In the genomic region with DNA sequence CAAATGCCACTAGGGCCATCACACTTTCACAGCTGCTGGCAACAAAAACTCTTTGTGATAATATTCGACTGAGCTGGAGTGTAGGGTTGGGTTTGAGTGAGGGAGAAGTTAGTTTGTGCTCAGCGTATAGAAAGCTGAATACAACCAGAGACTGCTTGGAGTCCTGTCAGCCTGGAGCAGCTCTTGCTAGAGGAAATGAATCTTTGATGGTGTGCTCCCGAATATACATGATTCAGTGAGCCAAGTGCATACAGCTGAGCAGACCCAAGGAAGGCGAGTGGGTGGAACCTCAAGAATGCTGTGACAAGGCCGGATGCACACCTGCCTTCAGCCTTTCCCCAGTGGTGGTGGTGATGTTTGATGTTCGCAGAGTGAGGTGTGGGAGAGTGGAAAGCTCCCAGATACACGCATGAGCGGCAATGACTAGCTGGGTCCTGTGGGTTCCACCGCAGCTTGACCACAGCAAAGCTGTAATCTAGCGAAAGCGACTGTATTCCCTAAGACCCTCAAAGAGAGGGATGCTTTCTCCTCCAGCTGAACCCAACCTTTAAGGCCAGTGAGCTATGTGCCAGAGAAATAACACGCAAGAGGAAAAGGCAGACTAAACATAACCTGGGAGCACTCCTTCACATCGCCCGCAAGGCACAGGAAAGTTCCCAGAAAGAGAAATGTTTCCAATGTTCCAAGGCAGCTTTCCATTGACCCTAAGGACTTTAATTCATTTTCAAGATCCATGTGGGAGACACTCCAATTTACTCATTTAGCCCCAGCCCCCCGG, we compare ENCODE assay signal across 8 cellular contexts. TPM values are rescaled to one million over a fixed set of nuclear protein-coding genes. Genes with fewer than 3 reads are reported as not detected.
DNase-seq lines count a peak whose midpoint lies in the region; ATAC-seq and TF ChIP-seq lines count a peak whose summit lies in the region.

No MANE protein-coding gene starts in this region.

- no peak overlapping the region for H2AFZ ChIP-seq in OCI-LY3 (ENCODE audit: low read depth, low read length)

- peak overlapping the region; percentile 94 for H3K4me2 ChIP-seq in OCI-LY3 (ENCODE audit: low read length)

- H3K4me3 ChIP-seq in OCI-LY3 (ENCODE audit: low read length) (peak overlapping the region; percentile 85), right atrium auricular region (peak overlapping the region; percentile 79 to 86)

- TF ChIP-seq CTCF in OCI-LY3 (IDR thresholded peaks at IDR 0.05; ENCODE audit: low read depth, low read length) (no peak), right atrium auricular region (IDR thresholded peaks at IDR 0.05) (no peak)

- peaks cover 4% of the 10 kb centered on the region; the same call in 1 of the 2 replicates for H3K27me3 ChIP-seq in OCI-LY3 (ENCODE audit: low read depth, low read length)
- no peaks in the 10 kb centered on the region for H3K27me3 ChIP-seq in right atrium auricular region

- H4K20me1 ChIP-seq in OCI-LY3 (ENCODE audit: insufficient read depth, low read length), result 0 out of 2 replicates have a peak, but pooled peaks cover 6% of the 10 kb centered on the region

- no peaks in the 10 kb centered on the region for H3K9me3 ChIP-seq in OCI-LY3 (ENCODE audit: insufficient read depth, low read length)
- no peaks in the 10 kb centered on the region for H3K9me3 ChIP-seq in right atrium auricular region

- H3K79me2 ChIP-seq in OCI-LY3 (ENCODE audit: low read length), result peaks cover 3% of the 10 kb centered on the region; the same call in 1 of the 2 replicates

- no peaks in the 10 kb centered on the region for H3K36me3 ChIP-seq in OCI-LY3 (replicated peaks; ENCODE audit: low read depth, low read length)
- H3K36me3 ChIP-seq in right atrium auricular region, result no peaks in the 10 kb centered on the region

- peaks cover 60% of the 10 kb centered on the region for H3K4me1 ChIP-seq in OCI-LY3 (ENCODE audit: low read length)
- H3K4me1 ChIP-seq in right atrium auricular region, result peaks cover 0 to 56% of the 10 kb centered on the region in 2 donors

- peak; percentile 32 for ATAC-seq in GM18858 (IDR thresholded peaks at IDR 0.05; ENCODE audit: unreplicated experiment)

- no peak overlapping the region for H3K27ac ChIP-seq in OCI-LY3 (ENCODE audit: low read length)
- H3K27ac ChIP-seq in right atrium auricular region, result peak overlapping the region; percentile 58 to 80

- peak; percentile 15 to 60 (median 32) for DNase-seq in activated naive CD4-positive, alpha-beta T cell (lab: John Stamatoyannopoulos, UW)
- DNase-seq in right atrium auricular region (ENCODE audit: low spot score) (no peak), NCI-H2107 treated with DMSO at 0.1 percent for 48 hours (lab: John Stamatoyannopoulos, UW; ENCODE audit: unreplicated experiment) (no peak), HT-29 (ENCODE audit: low spot score) (no peak), DMS79 (lab: John Stamatoyannopoulos, UW) (no peak)
- DNase-seq in stimulated activated CD4-positive, alpha-beta T cell treated with anti-CD3 and anti-CD28 coated beads, Interleukin-12 subunit alpha, Interleukin-12 subunit beta, amount 100 ng/mL, for 24 hours (ENCODE audit: low read depth in 2 of 2), result peak; percentile 56 to 68

- H3K9ac ChIP-seq in OCI-LY3 (ENCODE audit: low read length), result peak overlapping the region; percentile 66

RNA-seq across cellular contexts. Expression of gene ARHGEF3, which starts 1.2 kb away (rescaled TPM):
- total RNA-seq in right atrium auricular region, result 10 to 100 TPM; 16.1 to 21.7 TPM
- total RNA-seq in HT-29 (2014; rRNA removed; shearing (Covaris generic)), result 10.9 and 13.7 TPM in 2 replicates

Comparison
In these comparisons a context has a peak if more than half of its experiments do, and no peak if none do; other contexts are left out.
1. DNase-seq: peak in activated naive CD4-positive, alpha-beta T cell (4 of 4) and stimulated activated CD4-positive, alpha-beta T cell treated with anti-CD3 and anti-CD28 coated beads, Interleukin-12 subunit alpha, Interleukin-12 subunit beta, amount 100 ng/mL, for 24 hours (2 of 2); none in right atrium auricular region (single experiment), NCI-H2107 treated with DMSO at 0.1 percent for 48 hours (single experiment), HT-29 (single experiment) and DMS79 (single experiment).